ENCODE assay signal across 20 cellular contexts in genomic region chr9:123187131-123187530, GRCh38.
"Had no signal": no experiment of that assay in that cellular context is flagged by ENCODE, and none has a peak within 500 bp of the region (broad histone marks: within the 10 kb centered on the region; RNA-seq: fewer than 3 reads in every experiment).

No MANE protein-coding gene starts in this region.

- H3K4me1 Mint-ChIP-seq: natural killer cell, neural progenitor cell had no signal

- H3K36me3 ChIP-seq: colonic mucosa, pancreas, stomach, thoracic aorta, transverse colon had no signal

- H3K36me3 Mint-ChIP-seq: natural killer cell had no signal

- ATAC-seq: foreskin keratinocyte, mucosa of descending colon, natural killer cell, pancreas, right cardiac atrium had no signal

- H3K27me3 ChIP-seq: colonic mucosa, foreskin keratinocyte, neural progenitor cell, pancreas, stomach, transverse colon had no signal

- H3K27ac Mint-ChIP-seq: natural killer cell, neural progenitor cell, progenitor cell of endocrine pancreas had no signal

- H3K4me3 Mint-ChIP-seq: natural killer cell, neural progenitor cell had no signal

- H3K27me3 Mint-ChIP-seq: progenitor cell of endocrine pancreas had no signal

- H3K27ac ChIP-seq: colonic mucosa, foreskin keratinocyte, neural progenitor cell, pancreas, stomach, thoracic aorta, transverse colon had no signal

- H3K9me3 ChIP-seq: colonic mucosa, mucosa of descending colon, pancreas, stomach, thoracic aorta, transverse colon had no signal

- DNase-seq: colonic mucosa; dermis blood vessel endothelial cell; foreskin keratinocyte; head of caudate nucleus; hippocampal formation; mammary epithelial cell; mucosa of descending colon; natural killer cell; nucleus accumbens; pancreas; right cardiac atrium; stimulated activated CD4-positive, alpha-beta T cell treated with anti-CD3 and anti-CD28 coated beads, Interleukin-4, amount 100 ng/mL, for 1 hour; stimulated activated naive CD4-positive, alpha-beta T cell; stomach; substantia nigra; transverse colon had no signal

- H3K9me3 Mint-ChIP-seq: natural killer cell had no signal

- H3K4me3 ChIP-seq: colonic mucosa, mucosa of descending colon, neural progenitor cell, pancreas, smooth muscle cell, stomach, thoracic aorta, transverse colon had no signal
